9 cellular contexts compared by ENCODE assay signal in genomic region chr22:40597541-40598453, GRCh38.
DNase-seq lines count a peak whose midpoint lies in the region; TF ChIP-seq lines count a peak whose summit lies in the region.
"Had no signal": no experiment of that assay in that cellular context is flagged by ENCODE, and none has a peak within 500 bp of the region (broad histone marks: within the 10 kb centered on the region; RNA-seq: fewer than 3 reads in every experiment).

No MANE protein-coding gene starts in this region.

- H3K4me1 ChIP-seq in HUES48 (ENCODE audit: control insufficient read depth, insufficient read depth, low read length): peaks cover 27% of the 10 kb centered on the region

- TF ChIP-seq CTCF in astrocyte of the spinal cord (IDR thresholded peaks at IDR 0.05; ENCODE audit: low read depth, low read length): no peak

- H3K36me3 ChIP-seq in HUES48 (ENCODE audit: control insufficient read depth, insufficient read depth, low read length): no peaks in the 10 kb centered on the region
- H3K36me3 ChIP-seq: transverse colon had no signal

- peak overlapping the region; percentile 50 for H3K27ac ChIP-seq in HUES48 (ENCODE audit: low read depth, low read length)

- H3K27me3 ChIP-seq in HUES48 (ENCODE audit: control insufficient read depth, insufficient read depth, low read length): no peaks in the 10 kb centered on the region
- H3K27me3 ChIP-seq: transverse colon had no signal

- H3K4me3 ChIP-seq in HUES48 (ENCODE audit: low read depth, low read length) (no peak overlapping the region), astrocyte of the spinal cord (ENCODE audit: low read depth, low read length) (no peak overlapping the region)
- H3K4me3 ChIP-seq: transverse colon had no signal

- in situ Hi-C loops in astrocyte of the spinal cord (cut with HindIII; ENCODE audit: low sequenced_read_pairs): no loop called here

- H3K9ac ChIP-seq in HUES48 (ENCODE audit: low read depth, low read length): no peak overlapping the region

- peak; percentile 19 for DNase-seq in astrocyte of the spinal cord (ENCODE audit: low read depth, low spot score)
- peak; percentile 36 for DNase-seq in inferior parietal cortex (ENCODE audit: extremely low spot score)
- DNase-seq in superior temporal gyrus (ENCODE audit: extremely low spot score): peak; percentile 59
- DNase-seq in NCI-H2029 (lab: John Stamatoyannopoulos, UW): no peak
- DNase-seq in stimulated activated CD4-positive, alpha-beta T cell treated with anti-CD3 and anti-CD28 coated beads, Interleukin-4, amount 100 ng/mL, for 24 hours: no peak
- DNase-seq in UCSD-AML1 (lab: John Stamatoyannopoulos, UW; ENCODE audit: unreplicated experiment): no peak
- DNase-seq: T-helper 17 cell, transverse colon had no signal

- no peaks in the 10 kb centered on the region for H3K9me3 ChIP-seq in HUES48 (ENCODE audit: control insufficient read depth, insufficient read depth, low read length)
- H3K9me3 ChIP-seq: transverse colon had no signal

Comparison
In these comparisons a context has a peak if more than half of its experiments do, and no peak if none do; other contexts are left out.
1. DNase-seq: peak in astrocyte of the spinal cord (single experiment), inferior parietal cortex (single experiment) and superior temporal gyrus (single experiment); none in NCI-H2029 (single experiment), stimulated activated CD4-positive, alpha-beta T cell treated with anti-CD3 and anti-CD28 coated beads, Interleukin-4, amount 100 ng/mL, for 24 hours (single experiment) and UCSD-AML1 (single experiment).